In the genomic region with DNA sequence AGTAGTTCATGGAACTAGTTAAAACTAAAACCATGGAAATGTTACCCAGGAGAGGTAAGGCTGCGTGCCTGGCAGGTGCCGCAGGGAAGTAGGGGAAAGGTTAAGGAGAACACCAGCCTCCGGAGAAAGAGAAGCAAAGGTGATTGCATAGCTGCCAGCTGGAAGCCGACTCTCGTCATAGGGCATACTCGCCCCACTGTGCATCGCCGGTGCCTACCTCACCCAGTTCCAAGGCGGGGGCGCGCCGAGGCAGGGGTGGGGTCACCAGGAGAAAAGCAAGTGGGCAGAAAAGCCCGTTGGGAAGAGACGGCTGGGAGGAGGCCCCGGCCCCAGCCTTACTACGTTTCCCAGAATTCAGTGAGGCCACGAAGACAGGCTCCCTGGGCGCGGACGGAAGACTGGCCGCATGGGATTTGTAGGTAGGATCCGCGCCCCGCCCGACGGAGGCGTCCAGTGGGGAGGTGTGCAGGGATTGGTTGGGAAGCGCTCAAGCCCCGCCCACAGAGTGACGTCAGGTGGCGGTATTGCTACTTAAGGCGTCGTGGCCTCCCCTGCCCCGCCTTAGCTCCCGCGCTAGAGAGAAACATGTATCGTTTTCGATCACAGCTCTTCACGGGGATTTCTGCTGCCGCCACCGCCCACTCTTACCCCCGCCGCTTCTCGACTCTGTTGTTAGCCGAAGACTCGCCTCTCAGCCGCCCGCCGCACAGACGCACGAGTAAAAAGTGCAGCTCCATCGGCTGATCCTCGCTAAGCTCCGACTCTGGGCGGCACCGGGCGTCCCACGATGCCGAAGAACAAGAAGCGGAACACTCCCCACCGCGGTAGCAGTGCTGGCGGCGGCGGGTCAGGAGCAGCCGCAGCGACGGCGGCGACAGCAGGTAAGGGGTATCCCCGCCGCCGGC, we compare ENCODE assay signal across 1 cellular context.
A peak's percentile ranks its signal among the peaks of the same experiment; 100 is the strongest.
TF ChIP-seq lines count a peak whose summit lies in the region.

A gene with protein sequence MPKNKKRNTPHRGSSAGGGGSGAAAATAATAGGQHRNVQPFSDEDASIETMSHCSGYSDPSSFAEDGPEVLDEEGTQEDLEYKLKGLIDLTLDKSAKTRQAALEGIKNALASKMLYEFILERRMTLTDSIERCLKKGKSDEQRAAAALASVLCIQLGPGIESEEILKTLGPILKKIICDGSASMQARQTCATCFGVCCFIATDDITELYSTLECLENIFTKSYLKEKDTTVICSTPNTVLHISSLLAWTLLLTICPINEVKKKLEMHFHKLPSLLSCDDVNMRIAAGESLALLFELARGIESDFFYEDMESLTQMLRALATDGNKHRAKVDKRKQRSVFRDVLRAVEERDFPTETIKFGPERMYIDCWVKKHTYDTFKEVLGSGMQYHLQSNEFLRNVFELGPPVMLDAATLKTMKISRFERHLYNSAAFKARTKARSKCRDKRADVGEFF (plus strand): TSS at position 559 of the 905 bp plus-strand sequence. CDS start 229 bp downstream, at position 788.

TF ChIP-seq in liver, 16 proteins besides CTCF, POLR2A, EP300 and RAD21 (continued from another document):
- TF ChIP-seq, protein P1, sequence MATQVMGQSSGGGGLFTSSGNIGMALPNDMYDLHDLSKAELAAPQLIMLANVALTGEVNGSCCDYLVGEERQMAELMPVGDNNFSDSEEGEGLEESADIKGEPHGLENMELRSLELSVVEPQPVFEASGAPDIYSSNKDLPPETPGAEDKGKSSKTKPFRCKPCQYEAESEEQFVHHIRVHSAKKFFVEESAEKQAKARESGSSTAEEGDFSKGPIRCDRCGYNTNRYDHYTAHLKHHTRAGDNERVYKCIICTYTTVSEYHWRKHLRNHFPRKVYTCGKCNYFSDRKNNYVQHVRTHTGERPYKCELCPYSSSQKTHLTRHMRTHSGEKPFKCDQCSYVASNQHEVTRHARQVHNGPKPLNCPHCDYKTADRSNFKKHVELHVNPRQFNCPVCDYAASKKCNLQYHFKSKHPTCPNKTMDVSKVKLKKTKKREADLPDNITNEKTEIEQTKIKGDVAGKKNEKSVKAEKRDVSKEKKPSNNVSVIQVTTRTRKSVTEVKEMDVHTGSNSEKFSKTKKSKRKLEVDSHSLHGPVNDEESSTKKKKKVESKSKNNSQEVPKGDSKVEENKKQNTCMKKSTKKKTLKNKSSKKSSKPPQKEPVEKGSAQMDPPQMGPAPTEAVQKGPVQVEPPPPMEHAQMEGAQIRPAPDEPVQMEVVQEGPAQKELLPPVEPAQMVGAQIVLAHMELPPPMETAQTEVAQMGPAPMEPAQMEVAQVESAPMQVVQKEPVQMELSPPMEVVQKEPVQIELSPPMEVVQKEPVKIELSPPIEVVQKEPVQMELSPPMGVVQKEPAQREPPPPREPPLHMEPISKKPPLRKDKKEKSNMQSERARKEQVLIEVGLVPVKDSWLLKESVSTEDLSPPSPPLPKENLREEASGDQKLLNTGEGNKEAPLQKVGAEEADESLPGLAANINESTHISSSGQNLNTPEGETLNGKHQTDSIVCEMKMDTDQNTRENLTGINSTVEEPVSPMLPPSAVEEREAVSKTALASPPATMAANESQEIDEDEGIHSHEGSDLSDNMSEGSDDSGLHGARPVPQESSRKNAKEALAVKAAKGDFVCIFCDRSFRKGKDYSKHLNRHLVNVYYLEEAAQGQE (IDR thresholded peaks at IDR 0.05) = peak; percentile 96
- no peak for TF ChIP-seq FOXA2 (IDR thresholded peaks at IDR 0.05)
- no peak for TF ChIP-seq FOXA1 (IDR thresholded peaks at IDR 0.05)
- peak in 1 of 2 donors; percentile 0 for TF ChIP-seq EGR1 (IDR thresholded peaks at IDR 0.05; ENCODE audit: low read depth in 2 of 2)
